ENCODE assay signal across 34 cellular contexts in genomic region chr11:56843816-56844215, GRCh38.
"Had no signal": no experiment of that assay in that cellular context is flagged by ENCODE, and none has a peak within 500 bp of the region (broad histone marks: within the 10 kb centered on the region; RNA-seq: fewer than 3 reads in every experiment).

No MANE protein-coding gene starts in this region.

- H3K27me3 Mint-ChIP-seq: activated CD4-positive, alpha-beta memory T cell treated with anti-CD3 and anti-CD28 coated beads, Interleukin-2, amount 10 ng/mL, durations not matched to agents 7 days and 5 days; activated CD8-positive, alpha-beta memory T cell treated with anti-CD3 and anti-CD28 coated beads, Interleukin-2, amount 10 ng/mL, durations not matched to agents 7 days and 5 days had no signal

- FAIRE-seq: RCC 7860 had no signal

- H3K36me3 ChIP-seq: ascending aorta, WERI-Rb-1 had no signal

- H3K9me3 ChIP-seq: ascending aorta had no signal

- H3K9me3 Mint-ChIP-seq: activated CD4-positive, alpha-beta memory T cell treated with anti-CD3 and anti-CD28 coated beads, Interleukin-2, amount 10 ng/mL, durations not matched to agents 7 days and 5 days; activated naive CD8-positive, alpha-beta T cell treated with anti-CD3 and anti-CD28 coated beads for 36 hours had no signal

- H3K4me1 Mint-ChIP-seq: activated CD4-positive, alpha-beta memory T cell treated with anti-CD3 and anti-CD28 coated beads, Interleukin-2, amount 10 ng/mL, durations not matched to agents 7 days and 5 days; activated CD8-positive, alpha-beta memory T cell treated with anti-CD3 and anti-CD28 coated beads, Interleukin-2, amount 10 ng/mL, durations not matched to agents 7 days and 5 days had no signal

- H3K36me3 Mint-ChIP-seq: activated CD8-positive, alpha-beta memory T cell treated with anti-CD3 and anti-CD28 coated beads, Interleukin-2, amount 10 ng/mL, durations not matched to agents 7 days and 5 days; activated naive CD8-positive, alpha-beta T cell treated with anti-CD3 and anti-CD28 coated beads for 36 hours had no signal

- ATAC-seq: activated CD8-positive, alpha-beta memory T cell treated with anti-CD3 and anti-CD28 coated beads, Interleukin-2, amount 10 ng/mL, durations not matched to agents 7 days and 5 days had no signal

- H3K27ac Mint-ChIP-seq: activated CD4-positive, alpha-beta memory T cell treated with anti-CD3 and anti-CD28 coated beads, Interleukin-2, amount 10 ng/mL, durations not matched to agents 7 days and 5 days; activated CD8-positive, alpha-beta memory T cell treated with anti-CD3 and anti-CD28 coated beads, Interleukin-2, amount 10 ng/mL, durations not matched to agents 7 days and 5 days; activated naive CD8-positive, alpha-beta T cell treated with anti-CD3 and anti-CD28 coated beads for 36 hours had no signal

- H3K4me1 ChIP-seq: ascending aorta had no signal

- H3K4me3 ChIP-seq: ascending aorta, PC-9 had no signal

- H3K27ac ChIP-seq: ascending aorta, KMS-11, PC-9, RWPE1, WERI-Rb-1 had no signal

- H3K4me3 Mint-ChIP-seq: activated CD4-positive, alpha-beta memory T cell treated with anti-CD3 and anti-CD28 coated beads, Interleukin-2, amount 10 ng/mL, durations not matched to agents 7 days and 5 days; activated CD8-positive, alpha-beta memory T cell treated with anti-CD3 and anti-CD28 coated beads, Interleukin-2, amount 10 ng/mL, durations not matched to agents 7 days and 5 days; activated naive CD8-positive, alpha-beta T cell treated with anti-CD3 and anti-CD28 coated beads for 36 hours had no signal

- H3K27me3 ChIP-seq: ascending aorta had no signal

- DNase-seq: activated CD4-positive, alpha-beta memory T cell treated with anti-CD3 and anti-CD28 coated beads, Interleukin-2, amount 10 ng/mL, durations not matched to agents 7 days and 5 days; activated CD4-positive, alpha-beta T cell treated with anti-CD3 and anti-CD28 coated beads for 1 hour; activated CD4-positive, alpha-beta T cell treated with anti-CD3 and anti-CD28 coated beads for 48 hours; activated CD4-positive, CD25-positive, alpha-beta regulatory T cell; activated CD8-positive, alpha-beta memory T cell treated with anti-CD3 and anti-CD28 coated beads for 24 hours; activated CD8-positive, alpha-beta memory T cell treated with anti-CD3 and anti-CD28 coated beads, Interleukin-2, amount 10 ng/mL, durations not matched to agents 7 days and 5 days; activated CD8-positive, alpha-beta memory T cell treated with anti-CD3 and anti-CD28 coated beads, Interleukin-2, amount 50 U/mL, for 48 hours; activated effector memory CD4-positive, alpha-beta T cell treated with Interleukin-2 at 50 U/mL for 16 hours; activated naive CD4-positive, alpha-beta T cell treated with anti-CD3 and anti-CD28 coated beads, Interleukin-2, amount 50 U/mL, for 16 hours; activated naive CD8-positive, alpha-beta T cell treated with anti-CD3 and anti-CD28 coated beads for 36 hours; activated T-cell treated with anti-CD3 and anti-CD28 coated beads, Interleukin-2, amount 50 U/mL, for 48 hours; amniotic stem cell; caudate nucleus; cerebellar nuclear complex; NCI-H1092 treated with DMSO at 0.1 percent for 48 hours; NCI-H1417; NCI-H146; NCI-H187; NCI-H2081; NCI-H2171 treated with DMSO at 0.1 percent for 48 hours; NCI-H2227 treated with DMSO at 0.1 percent for 48 hours; NCI-H446 treated with DMSO at 0.1 percent for 48 hours; NCI-H524; NCI-H69; NCI-H82; NK-92 treated with Interleukin-12 subunit alpha and Interleukin-12 subunit beta, amount 100 ng/mL, for 24 hours; PC-9; Right ventricle myocardium superior; T1000; WERI-Rb-1 had no signal
